In genomic region chr1:192489046-192489445, GRCh38 we compare ENCODE assay signal across 12 cellular contexts.
DNase-seq lines count a peak whose midpoint lies in the region; ATAC-seq and TF ChIP-seq lines count a peak whose summit lies in the region.
"Had no signal": no experiment of that assay in that cellular context is flagged by ENCODE, and none has a peak within 500 bp of the region (broad histone marks: within the 10 kb centered on the region; RNA-seq: fewer than 3 reads in every experiment).

No MANE protein-coding gene starts in this region.

- peaks cover under 1 to 8% (median 1%) of the 10 kb centered on the region in 5 experiments for H3K9me3 Mint-ChIP-seq in brain
- H3K9me3 Mint-ChIP-seq in stimulated activated effector memory CD8-positive, alpha-beta T cell treated with anti-CD3 and anti-CD28 coated beads, Interleukin-12 subunit alpha, Interleukin-12 subunit beta, amount 100 ng/mL, for 72 hours, result no peaks in the 10 kb centered on the region
- H3K9me3 Mint-ChIP-seq: dendritic cell treated with granulocyte-macrophage colony-stimulating factor and Interleukin-4, amounts not matched to agents 40 ng/mL and 50 ng/mL, for 4 days had no signal

- peak overlapping the region in 3 of 5 experiments; percentile 69 to 93 (median 92) for H3K27ac Mint-ChIP-seq in brain
- H3K27ac Mint-ChIP-seq in stimulated activated effector memory CD8-positive, alpha-beta T cell treated with anti-CD3 and anti-CD28 coated beads, Interleukin-12 subunit alpha, Interleukin-12 subunit beta, amount 100 ng/mL, for 72 hours, result no peak overlapping the region
- H3K27ac Mint-ChIP-seq: activated CD4-positive, alpha-beta T cell treated with anti-CD3 and anti-CD28 coated beads, Interleukin-2, amount 10 ng/mL, durations not matched to agents 7 days and 5 days; dendritic cell treated with granulocyte-macrophage colony-stimulating factor and Interleukin-4, amounts not matched to agents 40 ng/mL and 50 ng/mL, for 4 days had no signal

- H3K9ac ChIP-seq in muscle layer of colon (ENCODE audit: low read length), result no peak overlapping the region

- no peak overlapping the region for H3K4me3 ChIP-seq in right atrium auricular region
- no peak overlapping the region for H3K4me3 ChIP-seq in muscle layer of colon (ENCODE audit: low read depth in 1 of 2, low read length in 2 of 2)

- no peaks in the 10 kb centered on the region for H3K27me3 Mint-ChIP-seq in brain
- H3K27me3 Mint-ChIP-seq: activated CD4-positive, alpha-beta T cell treated with anti-CD3 and anti-CD28 coated beads, Interleukin-2, amount 10 ng/mL, durations not matched to agents 7 days and 5 days; dendritic cell treated with granulocyte-macrophage colony-stimulating factor and Interleukin-4, amounts not matched to agents 40 ng/mL and 50 ng/mL, for 4 days had no signal

- H3K4me3 Mint-ChIP-seq in brain, result no peak overlapping the region
- no peak overlapping the region for H3K4me3 Mint-ChIP-seq in stimulated activated effector memory CD8-positive, alpha-beta T cell treated with anti-CD3 and anti-CD28 coated beads, Interleukin-12 subunit alpha, Interleukin-12 subunit beta, amount 100 ng/mL, for 72 hours
- H3K4me3 Mint-ChIP-seq: activated CD4-positive, alpha-beta T cell treated with anti-CD3 and anti-CD28 coated beads, Interleukin-2, amount 10 ng/mL, durations not matched to agents 7 days and 5 days; dendritic cell treated with granulocyte-macrophage colony-stimulating factor and Interleukin-4, amounts not matched to agents 40 ng/mL and 50 ng/mL, for 4 days had no signal

- intact Hi-C loops in Right ventricle myocardium inferior (cut with DNase I), result no loop called here

- DNase-seq in right atrium auricular region (ENCODE audit: low spot score), result no peak
- DNase-seq in Right ventricle myocardium inferior (ENCODE audit: missing footprints), result no peak
- DNase-seq in stimulated activated effector memory CD8-positive, alpha-beta T cell treated with anti-CD3 and anti-CD28 coated beads, Interleukin-12 subunit alpha, Interleukin-12 subunit beta, amount 100 ng/mL, for 72 hours (ENCODE audit: low spot score in 2 of 2), result no peak
- DNase-seq in C1 segment of cervical spinal cord (lab: John Stamatoyannopoulos, UW), result no peak
- no peak for DNase-seq in caudate nucleus (lab: John Stamatoyannopoulos, UW)
- DNase-seq: activated CD4-positive, alpha-beta T cell treated with anti-CD3 and anti-CD28 coated beads, Interleukin-2, amount 10 ng/mL, durations not matched to agents 7 days and 5 days; activated naive CD4-positive, alpha-beta T cell treated with anti-CD3 and anti-CD28 coated beads, Interleukin-2, amount 50 U/mL, for 16 hours; SW 1271 had no signal

- no peaks in the 10 kb centered on the region for H3K9me3 ChIP-seq in right atrium auricular region
- no peaks in the 10 kb centered on the region for H3K9me3 ChIP-seq in muscle layer of colon (ENCODE audit: low read length)

- H3K27ac ChIP-seq in right atrium auricular region (peak overlapping the region; percentile 39 to 57), muscle layer of colon (ENCODE audit: low read depth, low read length) (peak overlapping the region; percentile 77), caudate nucleus (ENCODE audit: low read depth, low read length) (no peak overlapping the region)

- no peak for TF ChIP-seq CTCF in right atrium auricular region (IDR thresholded peaks at IDR 0.05)
- TF ChIP-seq CTCF in brain (conservative IDR thresholded peaks at IDR 0.05), result no peak

- H3K4me1 ChIP-seq in right atrium auricular region (peaks cover 0 to 19% of the 10 kb centered on the region in 2 donors), muscle layer of colon (ENCODE audit: insufficient read depth, low read length) (peaks cover 45% of the 10 kb centered on the region)

- H3K36me3 ChIP-seq in right atrium auricular region (no peaks in the 10 kb centered on the region), muscle layer of colon (ENCODE audit: insufficient read depth, low read length) (no peaks in the 10 kb centered on the region)

- H3K27me3 ChIP-seq in right atrium auricular region (no peaks in the 10 kb centered on the region), muscle layer of colon (ENCODE audit: control insufficient read depth in 1 of 2, insufficient read depth in 2 of 2, low read length in 2 of 2) (no peaks in the 10 kb centered on the region)

- peaks cover 31% of the 10 kb centered on the region for H3K4me1 Mint-ChIP-seq in brain
- H3K4me1 Mint-ChIP-seq in stimulated activated effector memory CD8-positive, alpha-beta T cell treated with anti-CD3 and anti-CD28 coated beads, Interleukin-12 subunit alpha, Interleukin-12 subunit beta, amount 100 ng/mL, for 72 hours, result no peaks in the 10 kb centered on the region
- H3K4me1 Mint-ChIP-seq: activated CD4-positive, alpha-beta T cell treated with anti-CD3 and anti-CD28 coated beads, Interleukin-2, amount 10 ng/mL, durations not matched to agents 7 days and 5 days had no signal

- ATAC-seq in Right ventricle myocardium inferior (no peak), HG03460 (IDR thresholded peaks at IDR 0.05; ENCODE audit: unreplicated experiment) (no peak)
- no peak for ATAC-seq in stimulated activated effector memory CD8-positive, alpha-beta T cell treated with anti-CD3 and anti-CD28 coated beads, Interleukin-12 subunit alpha, Interleukin-12 subunit beta, amount 100 ng/mL, for 72 hours

- H3K36me3 Mint-ChIP-seq in brain, result no peaks in the 10 kb centered on the region
- no peaks in the 10 kb centered on the region for H3K36me3 Mint-ChIP-seq in stimulated activated effector memory CD8-positive, alpha-beta T cell treated with anti-CD3 and anti-CD28 coated beads, Interleukin-12 subunit alpha, Interleukin-12 subunit beta, amount 100 ng/mL, for 72 hours
